In the genomic region with DNA sequence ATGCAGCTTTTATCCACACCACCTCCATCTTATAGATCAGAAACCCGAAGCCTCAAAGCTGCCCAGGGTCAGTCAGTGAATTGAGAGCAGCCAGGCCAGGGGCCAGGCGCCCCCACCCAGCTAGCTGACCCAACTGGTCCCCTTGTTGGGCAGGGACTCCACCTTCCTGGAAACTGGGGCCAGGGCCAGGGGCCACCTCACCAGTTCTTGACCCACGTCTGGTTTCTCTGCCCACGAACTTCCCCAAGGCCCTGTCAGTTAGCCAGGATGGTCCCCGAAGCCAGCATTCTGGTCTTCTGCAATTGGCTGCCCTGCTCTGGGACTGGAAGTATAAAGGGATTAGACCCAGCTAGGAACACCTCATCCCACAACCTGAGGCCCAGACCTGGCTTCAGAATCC, we compare ENCODE assay signal across 12 cellular contexts. TPM values are rescaled to one million over a fixed set of nuclear protein-coding genes. Genes with fewer than 3 reads are reported as not detected.
A peak's percentile ranks its signal among the peaks of the same experiment; 100 is the strongest.
DNase-seq lines count a peak whose midpoint lies in the region; ATAC-seq, FAIRE-seq and TF ChIP-seq lines count a peak whose summit lies in the region.
"Had no signal": no experiment of that assay in that cellular context is flagged by ENCODE, and none has a peak within 500 bp of the region (broad histone marks: within the 10 kb centered on the region; RNA-seq: fewer than 3 reads in every experiment).

No MANE protein-coding gene starts in this region.

- H3K4me2 ChIP-seq in BLaER1 treated with 17β-estradiol and CSF1 and Interleukin-3, amounts not matched to agents 10 nM and 100 nM, result peak overlapping the region; percentile 49 to 98 (median 61); a peak in 20 of 22 replicates
- peak overlapping the region; percentile 56 for H3K4me2 ChIP-seq in GM12878 (ENCODE audit: control insufficient read depth, insufficient read depth)

- in situ Hi-C loops in GM12878 (cut with MboI), result no loop called here

- TF ChIP-seq RAD21 in GM12878 (IDR thresholded peaks at IDR 0.05; ENCODE audit: insufficient read depth, low read depth, low read length), result no peak

- H2AFZ ChIP-seq in GM12878 (ENCODE audit: control insufficient read depth, low read depth, low read length), result no peak overlapping the region

- 69% methylated on average over 5 of the region's 5 CpGs for WGBS in GM12878 (ENCODE audit: insufficient coverage, insufficient replicate concordance, low lambda C conversion rate, missing lambda C conversion rate)
- 58 to 68% (median 63%) methylated on average over 4 to 5 of the region's 5 CpGs for WGBS in spleen, 5 donors

- no peaks in the 10 kb centered on the region for H3K9me3 Mint-ChIP-seq in naive B cell

- no peak overlapping the region for H3K27ac ChIP-seq in BLaER1 treated with 17β-estradiol and CSF1 and Interleukin-3, amounts not matched to agents 10 nM and 100 nM
- H3K27ac ChIP-seq in HEK293 (ENCODE audit: extremely low read depth, low read depth, low read length), result no peak overlapping the region
- no peak overlapping the region for H3K27ac ChIP-seq in GM12878 (ENCODE audit: control insufficient read depth, insufficient read depth)
- no peak overlapping the region for H3K27ac ChIP-seq in spleen
- H3K27ac ChIP-seq: neutrophil had no signal

- intact Hi-C loops in GM12878 (cut with micrococcal nuclease; ENCODE audit: unreplicated experiment), result no loop called here
- intact Hi-C loops in spleen (cut with DNase I; ENCODE audit: low total_unique reads), result no loop called here

- peaks cover 35 to 50% (median 43%) of the 10 kb centered on the region in 10 experiments for H3K4me1 ChIP-seq in BLaER1 treated with 17β-estradiol and CSF1 and Interleukin-3, amounts not matched to agents 10 nM and 100 nM
- H3K4me1 ChIP-seq in HEK293 (ENCODE audit: control insufficient read depth, insufficient read depth, low read length) (peaks cover 7% of the 10 kb centered on the region), GM12878 (ENCODE audit: control insufficient read depth, insufficient read depth, low read length) (peaks cover 25% of the 10 kb centered on the region), spleen (peaks cover 9 to 52% (median 31%) of the 10 kb centered on the region in 6 donors)

- no TSS peak for BruUV-seq in GM12878 (replicated peaks; lab: Mats Ljungman, UMichigan)

- POLR2A ChIA-PET in HEK293 (lab: Yijun Ruan, JAX) (interaction anchor here (0.6 kb wide), 1 partner anchor 20 kb away, joined by 3 read pairs; no protein-coding TSS in a partner anchor), GM12878 (lab: Charles Lee) (no interaction called here)

- H3K4me3 Mint-ChIP-seq in naive B cell, result peak overlapping the region in 7 of 8 donors; percentile 54 to 93 (median 73)

- no peaks in the 10 kb centered on the region for H3K27me3 Mint-ChIP-seq in naive B cell

- peak overlapping the region in 1 of 10 experiments; percentile 72; a peak in 2 of 20 replicates for H3K4me3 ChIP-seq in BLaER1 treated with 17β-estradiol and CSF1 and Interleukin-3, amounts not matched to agents 10 nM and 100 nM
- H3K4me3 ChIP-seq in HEK293 (ENCODE audit: low read depth, low read length) (no peak overlapping the region), GM12878 (peak overlapping the region; percentile 88; the same call in 1 of the 2 replicates), spleen (no peak overlapping the region)

- no peaks in the 10 kb centered on the region; a peak in 1 of 22 replicates for H3K36me3 ChIP-seq in BLaER1 treated with 17β-estradiol and CSF1 and Interleukin-3, amounts not matched to agents 10 nM and 100 nM
- H3K36me3 ChIP-seq in HEK293 (ENCODE audit: control insufficient read depth in 2 of 2, insufficient read depth in 1 of 2, low read length in 2 of 2) (peaks cover 0 to 53% of the 10 kb centered on the region in 2 experiments; a peak in 1 of 3 replicates), GM12878 (ENCODE audit: control insufficient read depth in 2 of 2, insufficient read depth in 2 of 2, low read length in 1 of 2) (peaks cover 0 to 3% of the 10 kb centered on the region in 2 experiments; a peak in 3 of 4 replicates), spleen (peaks cover 0 to 5% (median 0%) of the 10 kb centered on the region in 6 donors)
- H3K36me3 ChIP-seq: neutrophil had no signal

- DNase-seq in GM12878 (ENCODE audit: low read depth, low spot score), result no peak
- DNase-seq in naive B cell, result no peak
- DNase-seq in spleen, result no peak
- DNase-seq in superior temporal gyrus (ENCODE audit: extremely low spot score), result no peak
- no peak for DNase-seq in AG08396 (ENCODE audit: low spot score)
- DNase-seq: DND-41 had no signal

- SMC1A ChIA-PET in GM12878 (lab: Charles Lee; ENCODE audit: uncharacterized antibody, unreplicated experiment), result interaction anchor here (0.8 to 1.1 kb wide), 2 partner anchors 11 to 41 kb away, joined by 3 read pairs; no protein-coding TSS in a partner anchor

- H3K27ac Mint-ChIP-seq in naive B cell, result peak overlapping the region in 2 of 6 donors; percentile 42 to 45

- TF ChIP-seq CTCF in HEK293 (tag by site-specific recombination; IDR thresholded peaks at IDR 0.05) (no peak), GM12878 (IDR thresholded peaks at IDR 0.05 in 2 of 3, conservative IDR thresholded peaks at IDR 0.05 in 1 of 3; ENCODE audit: control insufficient read depth in 2 of 3, extremely low read depth in 1 of 3, insufficient read depth in 1 of 3, low read depth in 3 of 3, low read length in 3 of 3) (no peak), spleen (IDR thresholded peaks at IDR 0.05 in 8 of 11, conservative IDR thresholded peaks at IDR 0.05 in 3 of 11) (no peak)

- H3K36me3 Mint-ChIP-seq in naive B cell, result no peaks in the 10 kb centered on the region

- RAD21 ChIA-PET in GM12878 (lab: Charles Lee; ENCODE audit: unreplicated experiment), result interaction anchor here (1.1 to 3.5 kb wide), 2 partner anchors 41 to 98 kb away, joined by 3 to 13 read pairs; no protein-coding TSS in a partner anchor

- H3K79me2 ChIP-seq in GM12878 (ENCODE audit: control insufficient read depth, insufficient read depth, low read length), result peaks cover 12% of the 10 kb centered on the region

- peaks cover 0 to 12% (median 6%) of the 10 kb centered on the region in 11 experiments; a peak in 12 of 22 replicates for H3K9me3 ChIP-seq in BLaER1 treated with 17β-estradiol and CSF1 and Interleukin-3, amounts not matched to agents 10 nM and 100 nM (replicated peaks in 1 of 11)
- H3K9me3 ChIP-seq in HEK293 (ENCODE audit: control insufficient read depth, insufficient read depth, low read depth, low read length) (no peaks in the 10 kb centered on the region), GM12878 (replicated peaks; ENCODE audit: control insufficient read depth, insufficient read depth, low read length) (no peaks in the 10 kb centered on the region), spleen (no peaks in the 10 kb centered on the region)
- H3K9me3 ChIP-seq: neutrophil had no signal

- no peak for FAIRE-seq in GM12878 (lab: Jason Lieb, UNC)

- H3K27me3 ChIP-seq in BLaER1 treated with 17β-estradiol and CSF1 and Interleukin-3, amounts not matched to agents 10 nM and 100 nM, result peaks cover 15 to 65% (median 52%) of the 10 kb centered on the region in 11 experiments; a peak in 21 of 22 replicates
- H3K27me3 ChIP-seq in GM12878 (replicated peaks in 1 of 2; ENCODE audit: control insufficient read depth in 2 of 2, insufficient read depth in 2 of 2, low read length in 1 of 2), result no peaks in the 10 kb centered on the region
- H3K27me3 ChIP-seq in spleen (replicated peaks in 1 of 7), result peaks cover 0 to 15% (median 0%) of the 10 kb centered on the region in 7 donors

- CTCF ChIA-PET in HEK293 (lab: Yijun Ruan, JAX), result interaction anchor here (0.9 to 1.6 kb wide), 3 partner anchors 11 to 41 kb away, joined by 3 to 4 read pairs (median 3); no protein-coding TSS in a partner anchor
- CTCF ChIA-PET in GM12878 (lab: Yijun Ruan, JAX), result interaction anchor here (0.6 to 1.8 kb wide), 4 partner anchors 11 to 1830 kb away, joined by 4 to 5 read pairs (median 4); no protein-coding TSS in a partner anchor

- no peak for ATAC-seq in GM12878
- no peak for ATAC-seq in naive B cell (ENCODE audit: low read depth in 2 of 2)
- ATAC-seq in HG03045 (IDR thresholded peaks at IDR 0.05; ENCODE audit: unreplicated experiment), result no peak

- peaks cover 20 to 37% (median 32%) of the 10 kb centered on the region in 3 donors for H3K4me1 Mint-ChIP-seq in naive B cell

- no peak for TF ChIP-seq EP300 in GM12878 (IDR thresholded peaks at IDR 0.05; ENCODE audit: borderline replicate concordance in 1 of 2, control insufficient read depth in 1 of 2, low read depth in 2 of 2, low read length in 2 of 2)

- H4K20me1 ChIP-seq in BLaER1 treated with 17β-estradiol and CSF1 and Interleukin-3, amounts not matched to agents 10 nM and 100 nM, result peaks cover 0 to 66% (median 22%) of the 10 kb centered on the region in 11 experiments; a peak in 19 of 22 replicates
- H4K20me1 ChIP-seq in GM12878 (ENCODE audit: control insufficient read depth, insufficient read depth), result no peaks in the 10 kb centered on the region

- no peak overlapping the region; a peak in 1 of 22 replicates for H3K9ac ChIP-seq in BLaER1 treated with 17β-estradiol and CSF1 and Interleukin-3, amounts not matched to agents 10 nM and 100 nM
- H3K9ac ChIP-seq in GM12878 (ENCODE audit: control insufficient read depth, insufficient read depth, low read length), result no peak overlapping the region

- no peak for TF ChIP-seq POLR2A in GM12878 (IDR thresholded peaks at IDR 0.05; ENCODE audit: low read depth, low read length)
- TF ChIP-seq POLR2A in spleen (IDR thresholded peaks at IDR 0.05), result no peak

RNA-seq across cellular contexts. Expression of a gene that starts 2.4 kb away (rescaled TPM):
- 23.3 and 27.2 TPM in 2 replicates for total RNA-seq in GM12878 (2013; cell fraction: nucleolus; rRNA removed)
- total RNA-seq in GM12878 (2014; rRNA removed) (14.1 and 14.8 TPM in 2 replicates), GM12878 (2014; rRNA removed; fragmentation: Illumina TruSeq; extraction: Trizol) (5.8 and 6.9 TPM in 2 replicates), GM12878 (2021) (15.1 and 16.7 TPM in 2 replicates), spleen (1 to 10 TPM; 2.6 to 5.4 (median 4.8) TPM)
- polyA plus RNA-seq in GM12878 (2011; ENCODE audit: low read depth), result 1.5 TPM
- polyA plus RNA-seq in GM12878 (2011; rRNA removed) (3.8 and 7.5 TPM in 2 replicates), GM12878 (2014; fragmentation: Illumina TruSeq; extraction: Trizol) (3.3 and 5.9 TPM in 2 replicates), GM12878 (2014; fragmentation: Nextera tagmentation; extraction: Ambion mirVana) (under 1 TPM; 0.03 to 0.07 TPM), GM12878 (2014; rRNA removed) (11.7 and 13.1 TPM in 2 replicates), GM12878 (2016; fragmentation: Nextera tagmentation; extraction: Ambion mirVana) (1 to 10 TPM; 5.0 to 6.0 TPM), naive B cell (ENCODE audit: low read depth in 6 of 6) (1 to 10 TPM; 2.5 to 4.4 (median 2.9) TPM), spleen (1 to 10 TPM; 1.3 to 3.9 (median 1.9) TPM)
- 8.7 and 11.9 TPM in 2 replicates for polyA plus RNA-seq in GM12878 (2011; cell fraction: cytosol; rRNA removed)
- polyA plus RNA-seq in GM12878 (2011; cell fraction: nucleus; rRNA removed), result 32.3 and 34.6 TPM in 2 replicates
- 5.1 and 5.5 TPM in 2 replicates for polyA plus RNA-seq in GM12878 (2012)
- 7.5 and 14.2 TPM in 2 replicates for polyA minus RNA-seq in GM12878 (2011; rRNA and poly(A)+ RNA removed)
- polyA minus RNA-seq in GM12878 (2011; cell fraction: cytosol; rRNA and poly(A)+ RNA removed), result 5.8 and 6.5 TPM in 2 replicates
- 8.9 and 13.5 TPM in 2 replicates for polyA minus RNA-seq in GM12878 (2011; cell fraction: nucleus; rRNA and poly(A)+ RNA removed)

RNA-seq across cellular contexts. Expression of a gene that starts 44.6 kb away (rescaled TPM):
- 20.9 and 22.9 TPM in 2 replicates for total RNA-seq in GM12878 (2013; cell fraction: nucleolus; rRNA removed)
- total RNA-seq in GM12878 (2014; rRNA removed), result 72.6 and 78.3 TPM in 2 replicates
- 36.3 and 37.5 TPM in 2 replicates for total RNA-seq in GM12878 (2014; rRNA removed; fragmentation: Illumina TruSeq; extraction: Trizol)
- 50.4 and 51.2 TPM in 2 replicates for total RNA-seq in GM12878 (2021)
- 9.0 TPM for polyA plus RNA-seq in GM12878 (2011; ENCODE audit: low read depth)
- 11.0 and 18.5 TPM in 2 replicates for polyA plus RNA-seq in GM12878 (2011; rRNA removed)
- polyA plus RNA-seq in GM12878 (2011; cell fraction: cytosol; rRNA removed), result 27.0 and 33.8 TPM in 2 replicates
- 34.3 and 41.5 TPM in 2 replicates for polyA plus RNA-seq in GM12878 (2011; cell fraction: nucleus; rRNA removed)
- polyA plus RNA-seq in GM12878 (2012), result 29.0 and 29.6 TPM in 2 replicates
- polyA plus RNA-seq in GM12878 (2014; fragmentation: Illumina TruSeq; extraction: Trizol), result 31.2 and 40.1 TPM in 2 replicates
- 1 to 10 TPM in 1 of 2 experiments, under 1 TPM in 1; 0.58 to 1.7 TPM for polyA plus RNA-seq in GM12878 (2014; fragmentation: Nextera tagmentation; extraction: Ambion mirVana)
- 65.2 and 72.3 TPM in 2 replicates for polyA plus RNA-seq in GM12878 (2014; rRNA removed)
- 10 to 100 TPM; 30.6 to 35.6 TPM for polyA plus RNA-seq in GM12878 (2016; fragmentation: Nextera tagmentation; extraction: Ambion mirVana)
- 9.7 and 24.5 TPM in 2 replicates for polyA minus RNA-seq in GM12878 (2011; rRNA and poly(A)+ RNA removed)
- polyA minus RNA-seq in GM12878 (2011; cell fraction: cytosol; rRNA and poly(A)+ RNA removed), result 9.0 and 9.9 TPM in 2 replicates
- 12.0 and 14.2 TPM in 2 replicates for polyA minus RNA-seq in GM12878 (2011; cell fraction: nucleus; rRNA and poly(A)+ RNA removed)
- 10 to 100 TPM; 46.2 to 90.5 (median 52.6) TPM for polyA plus RNA-seq in naive B cell (ENCODE audit: low read depth in 6 of 6)
- 10 to 100 TPM; 36.2 to 67.2 (median 43.8) TPM for total RNA-seq in spleen
- polyA plus RNA-seq in spleen, result 100 to 1,000 TPM in 2 of 3 donors, 10 to 100 TPM in 1; 77.0 to 114 (median 106) TPM
- total RNA-seq: NCI-H460 had no signal

RNA-seq across cellular contexts. Expression of a gene that starts 50.2 kb away (rescaled TPM):
- total RNA-seq in GM12878 (2013; cell fraction: nucleolus; rRNA removed), result not detected in 2 replicates
- total RNA-seq in GM12878 (2014; rRNA removed) (under 0.01 TPM in 1 of 2 replicates, not detected in the other), GM12878 (2014; rRNA removed; fragmentation: Illumina TruSeq; extraction: Trizol) (not detected in 2 replicates), GM12878 (2021) (not detected in 2 replicates), spleen (under 1 TPM in 2 of 7 donors, not detected in 5; 0.17 to 0.28 TPM)
- 0.47 TPM for polyA plus RNA-seq in GM12878 (2011; ENCODE audit: low read depth)
- polyA plus RNA-seq in GM12878 (2011; rRNA removed) (not detected in 2 replicates), GM12878 (2014; fragmentation: Illumina TruSeq; extraction: Trizol) (not detected in 2 replicates), GM12878 (2014; fragmentation: Nextera tagmentation; extraction: Ambion mirVana) (under 1 TPM; 0.03 to 0.18 TPM), GM12878 (2014; rRNA removed) (0.03 and 0.13 TPM in 2 replicates), GM12878 (2016; fragmentation: Nextera tagmentation; extraction: Ambion mirVana) (under 1 TPM; 0.07 to 0.08 TPM), naive B cell (ENCODE audit: low read depth in 6 of 6) (under 1 TPM in 5 of 6 donors, not detected in 1; 0.06 to 0.17 (median 0.10) TPM), spleen (1 to 10 TPM; 1.5 to 2.1 (median 1.9) TPM)
- not detected in 2 replicates for polyA plus RNA-seq in GM12878 (2011; cell fraction: cytosol; rRNA removed)
- polyA plus RNA-seq in GM12878 (2011; cell fraction: nucleus; rRNA removed), result not detected in 2 replicates
- 1.5 and 1.6 TPM in 2 replicates for polyA plus RNA-seq in GM12878 (2012)
- not detected in 2 replicates for polyA minus RNA-seq in GM12878 (2011; rRNA and poly(A)+ RNA removed)
- polyA minus RNA-seq in GM12878 (2011; cell fraction: cytosol; rRNA and poly(A)+ RNA removed), result not detected in 2 replicates
- polyA minus RNA-seq in GM12878 (2011; cell fraction: nucleus; rRNA and poly(A)+ RNA removed), result not detected in 2 replicates
- total RNA-seq: NCI-H460, urinary bladder had no signal
